11 cellular contexts compared by ENCODE assay signal in genomic region chr11:763073-763463, GRCh38. TPM values are rescaled to one million over a fixed set of nuclear protein-coding genes. Genes with fewer than 3 reads are reported as not detected.
DNase-seq lines count a peak whose midpoint lies in the region; ATAC-seq and TF ChIP-seq lines count a peak whose summit lies in the region.
"Had no signal": no experiment of that assay in that cellular context is flagged by ENCODE, and none has a peak within 500 bp of the region (broad histone marks: within the 10 kb centered on the region; RNA-seq: fewer than 3 reads in every experiment).

No MANE protein-coding gene starts in this region.

- H3K27ac Mint-ChIP-seq in stimulated activated effector memory CD8-positive, alpha-beta T cell treated with anti-CD3 and anti-CD28 coated beads, Interleukin-12 subunit alpha, Interleukin-12 subunit beta, amount 100 ng/mL, for 72 hours, result peak overlapping the region; percentile 23
- H3K27ac Mint-ChIP-seq: activated CD8-positive, alpha-beta T cell treated with anti-CD3 and anti-CD28 coated beads, Interleukin-2, amount 10 ng/mL, durations not matched to agents 7 days and 5 days had no signal

- H3K4me2 ChIP-seq in PC-3 (ENCODE audit: low read length), result peak overlapping the region; percentile 43

- H3K36me3 ChIP-seq in PC-3 (ENCODE audit: low read depth, low read length), result peaks cover 39% of the 10 kb centered on the region

- H3F3A ChIP-seq in PC-3 (ENCODE audit: low read length, unreplicated experiment), result peaks cover 9% of the 10 kb centered on the region

- no peaks in the 10 kb centered on the region for H3K9me2 ChIP-seq in PC-3 (replicated peaks; ENCODE audit: low read length)

- H3K27me3 ChIP-seq in PC-3 (ENCODE audit: low read length), result no peaks in the 10 kb centered on the region

- H3K27ac ChIP-seq in PC-3 (ENCODE audit: low read length), result peak overlapping the region; percentile 91
- H3K27ac ChIP-seq in epithelial cell of prostate, result peak overlapping the region; percentile 91

- peaks cover 99% of the 10 kb centered on the region for H3K36me3 Mint-ChIP-seq in stimulated activated effector memory CD8-positive, alpha-beta T cell treated with anti-CD3 and anti-CD28 coated beads, Interleukin-12 subunit alpha, Interleukin-12 subunit beta, amount 100 ng/mL, for 72 hours

- TF ChIP-seq CTCF in PC-3 (conservative IDR thresholded peaks at IDR 0.05; ENCODE audit: low read depth, low read length), result no peak

- BruUV-seq in PC-3 (replicated peaks; lab: Mats Ljungman, UMichigan), result no TSS peak

- no peaks in the 10 kb centered on the region for H3K79me2 ChIP-seq in PC-3 (ENCODE audit: low read length)

- peaks cover 12% of the 10 kb centered on the region for H3K4me1 Mint-ChIP-seq in stimulated activated effector memory CD8-positive, alpha-beta T cell treated with anti-CD3 and anti-CD28 coated beads, Interleukin-12 subunit alpha, Interleukin-12 subunit beta, amount 100 ng/mL, for 72 hours

- no peak overlapping the region for H3K4me3 Mint-ChIP-seq in stimulated activated effector memory CD8-positive, alpha-beta T cell treated with anti-CD3 and anti-CD28 coated beads, Interleukin-12 subunit alpha, Interleukin-12 subunit beta, amount 100 ng/mL, for 72 hours
- H3K4me3 Mint-ChIP-seq: activated CD8-positive, alpha-beta T cell treated with anti-CD3 and anti-CD28 coated beads, Interleukin-2, amount 10 ng/mL, durations not matched to agents 7 days and 5 days had no signal

- no peaks in the 10 kb centered on the region for H3K9me3 Mint-ChIP-seq in stimulated activated effector memory CD8-positive, alpha-beta T cell treated with anti-CD3 and anti-CD28 coated beads, Interleukin-12 subunit alpha, Interleukin-12 subunit beta, amount 100 ng/mL, for 72 hours

- peaks cover 14% of the 10 kb centered on the region for H3K4me1 ChIP-seq in PC-3 (ENCODE audit: insufficient read depth, low read length)

- POLR2A ChIA-PET in PC-3 (lab: Charles Lee; ENCODE audit: unreplicated experiment), result interaction anchor here (0.6 to 1.0 kb wide), 4 partner anchors 15 to 68 kb away, joined by 3 to 4 read pairs (median 4); partner anchors contain the start of genes DEAF1 and TMEM80

- H3K9ac ChIP-seq in PC-3 (ENCODE audit: low read length), result peak overlapping the region; percentile 59

- CTCF ChIA-PET in PC-3 (lab: Charles Lee), result no interaction called here

- intact Hi-C loops in PC-3 (cut with micrococcal nuclease), result loop anchor here (2.0 kb wide), 1 partner anchor 14 kb away; no protein-coding TSS in a partner anchor

- no peaks in the 10 kb centered on the region for H3K9me3 ChIP-seq in PC-3 (ENCODE audit: low read length)

- no peaks in the 10 kb centered on the region for H4K20me1 ChIP-seq in PC-3 (ENCODE audit: low read length)

- peak; percentile 19 for ATAC-seq in PC-3
- ATAC-seq in stimulated activated effector memory CD8-positive, alpha-beta T cell treated with anti-CD3 and anti-CD28 coated beads, Interleukin-12 subunit alpha, Interleukin-12 subunit beta, amount 100 ng/mL, for 72 hours, result no peak

- H3K4me3 ChIP-seq in PC-3 (ENCODE audit: low read length), result no peak overlapping the region

- H2AFZ ChIP-seq in PC-3 (ENCODE audit: low read length), result peak overlapping the region; percentile 31; the same call in 1 of the 2 replicates

- DNase-seq in NCI-H2081 (lab: John Stamatoyannopoulos, UW) (peak; percentile 28 to 50), NCI-H2081 treated with DMSO at 0.1 percent for 48 hours (lab: John Stamatoyannopoulos, UW) (no peak), PC-3 (peak; percentile 59), epithelial cell of prostate (ENCODE audit: low read depth, low spot score) (no peak), GM19240 (ENCODE audit: insufficient read length, low spot score) (no peak), NCI-H1436 treated with DMSO at 0.1 percent for 48 hours (lab: John Stamatoyannopoulos, UW) (no peak)
- no peak for DNase-seq in stimulated activated effector memory CD8-positive, alpha-beta T cell treated with anti-CD3 and anti-CD28 coated beads, Interleukin-12 subunit alpha, Interleukin-12 subunit beta, amount 100 ng/mL, for 72 hours (ENCODE audit: low spot score in 2 of 2)
- DNase-seq in activated naive CD4-positive, alpha-beta T cell treated with anti-CD3 and anti-CD28 coated beads, Interleukin-2, amount 50 U/mL, for 16 hours, result no peak
- DNase-seq: GOT3 had no signal

RNA-seq across cellular contexts. Expression of gene GATD1, which starts 14.2 kb away (rescaled TPM):
- total RNA-seq in PC-3 (2014; rRNA removed), result 38.9 and 39.7 TPM in 2 replicates

RNA-seq across cellular contexts. Expression of gene TALDO1, which starts 15.8 kb away (rescaled TPM):
- 287 and 326 TPM in 2 replicates for total RNA-seq in PC-3 (2014; rRNA removed)

RNA-seq across cellular contexts. Expression of gene CEND1, which starts 26.8 kb away (rescaled TPM):
- not detected in 2 replicates for total RNA-seq in PC-3 (2014; rRNA removed)
- total RNA-seq: skeletal muscle tissue had no signal

RNA-seq across cellular contexts. Expression of gene SLC25A22, which starts 35.0 kb away (rescaled TPM):
- 32.7 and 42.3 TPM in 2 replicates for total RNA-seq in PC-3 (2014; rRNA removed)

RNA-seq across cellular contexts. Expression of gene PIDD1, which starts 42.0 kb away (rescaled TPM):
- 11.7 and 14.9 TPM in 2 replicates for total RNA-seq in PC-3 (2014; rRNA removed)

Comparison
In these comparisons a context has a peak if more than half of its experiments do, and no peak if none do; other contexts are left out.
1. DNase-seq: peak in NCI-H2081 (2 of 2) and PC-3 (single experiment); none in NCI-H2081 treated with DMSO at 0.1 percent for 48 hours (single experiment), epithelial cell of prostate (single experiment), stimulated activated effector memory CD8-positive, alpha-beta T cell treated with anti-CD3 and anti-CD28 coated beads, Interleukin-12 subunit alpha, Interleukin-12 subunit beta, amount 100 ng/mL, for 72 hours (0 of 2), activated naive CD4-positive, alpha-beta T cell treated with anti-CD3 and anti-CD28 coated beads, Interleukin-2, amount 50 U/mL, for 16 hours (single experiment), GM19240 (single experiment) and NCI-H1436 treated with DMSO at 0.1 percent for 48 hours (single experiment).